27 cellular contexts compared by ENCODE assay signal in genomic region chr2:11568436-11568835, GRCh38. TPM values are rescaled to one million over a fixed set of nuclear protein-coding genes. Genes with fewer than 3 reads are reported as not detected.
A peak's percentile ranks its signal among the peaks of the same experiment; 100 is the strongest.
DNase-seq lines count a peak whose midpoint lies in the region; ATAC-seq, FAIRE-seq and TF ChIP-seq lines count a peak whose summit lies in the region.
"Had no signal": no experiment of that assay in that cellular context is flagged by ENCODE, and none has a peak within 500 bp of the region (broad histone marks: within the 10 kb centered on the region; RNA-seq: fewer than 3 reads in every experiment).

No MANE protein-coding gene starts in this region.

- peaks cover 18% of the 10 kb centered on the region for H3K79me2 ChIP-seq in HepG2 (ENCODE audit: insufficient read depth, low read length)

- TSS peak; percentile 13 for BruUV-seq in HepG2 (replicated peaks; lab: Mats Ljungman, UMichigan)

- no peak overlapping the region for H3K4ac ChIP-seq in neuronal stem cell (ENCODE audit: low read length)

- peaks cover 5% of the 10 kb centered on the region for H3K79me1 ChIP-seq in neuronal stem cell (ENCODE audit: low read depth, low read length)

- H3K4me3 ChIP-seq in HepG2 (replicated peaks in 1 of 3; ENCODE audit: insufficient read depth in 1 of 3, low read depth in 2 of 3, low read length in 3 of 3) (no peak overlapping the region), right lobe of liver (no peak overlapping the region), prostate gland (no peak overlapping the region), neuronal stem cell (ENCODE audit: low read length in 2 of 2) (no peak overlapping the region)
- H3K4me3 ChIP-seq: GM12878, MG63 had no signal

- 94% methylated on average over 10 of the region's 10 CpGs for WGBS in HepG2 (ENCODE audit: low lambda C conversion rate)
- 96% methylated on average over 7 of the region's 10 CpGs for WGBS in right lobe of liver (ENCODE audit: insufficient coverage, low coverage, low lambda C conversion rate, missing lambda C conversion rate)
- 61% methylated on average over 10 of the region's 10 CpGs for WGBS in prostate gland
- WGBS in neuronal stem cell (ENCODE audit: extremely low coverage in 2 of 2, insufficient read length in 2 of 2, insufficient replicate concordance in 1 of 2), 2 donors, result no CpG with 5 or more reads among the region's 10 CpGs

- H2BK12ac ChIP-seq in neuronal stem cell (ENCODE audit: low read length), result no peak overlapping the region

- POLR2A ChIA-PET in HepG2 (lab: Yijun Ruan, JAX), result no interaction called here

- no peak overlapping the region for H3K18ac ChIP-seq in neuronal stem cell (ENCODE audit: low read length)

- no peak overlapping the region for H2BK5ac ChIP-seq in neuronal stem cell (ENCODE audit: low read length)

- peaks cover 65 to 90% of the 10 kb centered on the region in 2 experiments for H3K36me3 ChIP-seq in HepG2 (replicated peaks in 1 of 2; ENCODE audit: control insufficient read depth in 1 of 2, insufficient read depth in 2 of 2, low read length in 2 of 2)
- no peaks in the 10 kb centered on the region for H3K36me3 ChIP-seq in right lobe of liver
- H3K36me3 ChIP-seq in prostate gland, result peaks cover 5 to 6% of the 10 kb centered on the region in 2 donors
- peaks cover 12 to 98% of the 10 kb centered on the region in 2 donors for H3K36me3 ChIP-seq in neuronal stem cell (replicated peaks in 1 of 2; ENCODE audit: control insufficient read depth in 2 of 2, insufficient read depth in 2 of 2, low read length in 2 of 2)
- H3K36me3 ChIP-seq: BE2C had no signal

- FAIRE-seq in HepG2 (lab: Jason Lieb, UNC), result no peak
- FAIRE-seq: A204.1, GM12878, GM19239, RCC 7860 had no signal

- TF ChIP-seq POLR2A in HepG2 (IDR thresholded peaks at IDR 0.05; ENCODE audit: insufficient read depth in 1 of 2, low read depth in 2 of 2, low read length in 2 of 2), result no peak
- TF ChIP-seq POLR2A in right lobe of liver (IDR thresholded peaks at IDR 0.05), result no peak
- TF ChIP-seq POLR2A in prostate gland (IDR thresholded peaks at IDR 0.05), result no peak

- peaks cover 13% of the 10 kb centered on the region; the same call in 1 of the 2 replicates for H4K20me1 ChIP-seq in HepG2 (ENCODE audit: insufficient read depth, low read length)

- no peaks in the 10 kb centered on the region for H3K27me3 ChIP-seq in HepG2 (ENCODE audit: control insufficient read depth in 1 of 2, insufficient read depth in 2 of 2, low read length in 2 of 2)
- H3K27me3 ChIP-seq in right lobe of liver, result no peaks in the 10 kb centered on the region
- no peaks in the 10 kb centered on the region for H3K27me3 ChIP-seq in prostate gland (replicated peaks; ENCODE audit: insufficient read depth)
- no peaks in the 10 kb centered on the region for H3K27me3 ChIP-seq in neuronal stem cell (ENCODE audit: control insufficient read depth in 3 of 3, insufficient read depth in 3 of 3, low read depth in 1 of 3, low read length in 3 of 3)
- H3K27me3 ChIP-seq: BE2C, MG63 had no signal

- no peak overlapping the region for H3K14ac ChIP-seq in neuronal stem cell (ENCODE audit: low read length)

- TF ChIP-seq CTCF in HepG2 (CRISPR knock-in tag; IDR thresholded peaks at IDR 0.05) (no peak), right lobe of liver (IDR thresholded peaks at IDR 0.05) (no peak), prostate gland (IDR thresholded peaks at IDR 0.05) (no peak)

- no peak for ATAC-seq in HepG2
- no peak for ATAC-seq in right lobe of liver
- ATAC-seq in HG03378 (IDR thresholded peaks at IDR 0.05; ENCODE audit: unreplicated experiment), result no peak
- ATAC-seq in GM19467 (IDR thresholded peaks at IDR 0.05; ENCODE audit: unreplicated experiment), result no peak
- ATAC-seq: GM12878, Right ventricle myocardium inferior had no signal

- DNase-seq in HepG2 (ENCODE audit: low spot score) (no peak), right lobe of liver (no peak), left kidney (ENCODE audit: low read depth, low spot score) (peak; percentile 58), prostate gland (ENCODE audit: low spot score) (no peak), HK-2 (ENCODE audit: unreplicated experiment) (no peak), neuronal stem cell (ENCODE audit: low spot score) (no peak)
- DNase-seq: BE2C; CD4-positive, CD25-positive, alpha-beta regulatory T cell; DMS153; GF-D8; H9; IMR-90; Karpas-422; MG63; NCI-H1105; NCI-H1694; NCI-H510A; NCI-H748 treated with DMSO at 0.1 percent for 48 hours; NK-92 treated with Interleukin-12 subunit alpha and Interleukin-12 subunit beta, amount 100 ng/mL, for 24 hours had no signal

- H2BK15ac ChIP-seq in neuronal stem cell (ENCODE audit: low read length), result no peak overlapping the region

- H3K4me2 ChIP-seq in HepG2 (ENCODE audit: low read depth, low read length) (no peak overlapping the region), neuronal stem cell (ENCODE audit: insufficient read depth, low read length, poor library complexity, severe bottlenecking) (no peak overlapping the region)

- H3K4me1 ChIP-seq in HepG2 (ENCODE audit: insufficient read depth, low read length) (no peaks in the 10 kb centered on the region), right lobe of liver (no peaks in the 10 kb centered on the region), prostate gland (replicated peaks) (peaks cover 11% of the 10 kb centered on the region), neuronal stem cell (ENCODE audit: control insufficient read depth in 2 of 2, insufficient read depth in 1 of 2, low read depth in 1 of 2, low read length in 2 of 2) (peaks cover 0 to 5% of the 10 kb centered on the region in 2 donors)
- H3K4me1 ChIP-seq: BE2C had no signal

- H3K27ac ChIP-seq in HepG2 (ENCODE audit: extremely low read length, insufficient read depth, low read length) (no peak overlapping the region), right lobe of liver (no peak overlapping the region), prostate gland (peak overlapping the region; percentile 42 to 63), neuronal stem cell (replicated peaks; ENCODE audit: low read length) (no peak overlapping the region)
- H3K27ac ChIP-seq: HL-60 had no signal

- TF ChIP-seq EP300 in HepG2 (IDR thresholded peaks at IDR 0.05; ENCODE audit: low read depth in 2 of 2, low read length in 2 of 2), result no peak
- no peak for TF ChIP-seq EP300 in HepG2 (CRISPR knock-in tag; IDR thresholded peaks at IDR 0.05; ENCODE audit: borderline replicate concordance)

- TF ChIP-seq RAD21 in HepG2 (CRISPR knock-in tag; IDR thresholded peaks at IDR 0.05), result no peak

- H4K8ac ChIP-seq in neuronal stem cell (ENCODE audit: low read depth, low read length), result no peak overlapping the region

- in situ Hi-C loops in HepG2 (cut with HindIII; ENCODE audit: extremely low pct_ligation_motif_present, low pct_unique_long_range_greater_than_20kb), result no loop called here

- H3K23ac ChIP-seq in neuronal stem cell (ENCODE audit: low read depth, low read length, poor library complexity), result no peak overlapping the region

- H3K9ac ChIP-seq in HepG2 (ENCODE audit: insufficient read depth, low read depth, low read length) (no peak overlapping the region), neuronal stem cell (ENCODE audit: low read depth, low read length, poor library complexity) (no peak overlapping the region)

- H2AFZ ChIP-seq in HepG2 (ENCODE audit: low read length) (no peak overlapping the region), neuronal stem cell (ENCODE audit: low read length) (no peak overlapping the region)

- CTCF ChIA-PET in HepG2 (lab: Yijun Ruan, JAX; ENCODE audit: low intra/inter-chr PET ratio, low total read pairs), result no interaction called here

- H2BK120ac ChIP-seq in neuronal stem cell (ENCODE audit: low read depth, low read length), result no peak overlapping the region

- intact Hi-C loops in HepG2 (cut with micrococcal nuclease; ENCODE audit: unreplicated experiment), result no loop called here
- intact Hi-C loops in right lobe of liver (cut with DNase I), result no loop called here
- intact Hi-C loops in prostate gland (cut with DNase I), result no loop called here

- H3K9me3 ChIP-seq in HepG2 (ENCODE audit: low read length), result no peaks in the 10 kb centered on the region
- no peaks in the 10 kb centered on the region for H3K9me3 ChIP-seq in right lobe of liver
- H3K9me3 ChIP-seq in prostate gland, result no peaks in the 10 kb centered on the region
- H3K9me3 ChIP-seq in neuronal stem cell (replicated peaks in 1 of 2; ENCODE audit: control insufficient read depth in 2 of 2, insufficient read depth in 1 of 2, low read depth in 1 of 2, low read length in 2 of 2), result no peaks in the 10 kb centered on the region
- H3K9me3 ChIP-seq: BE2C, MG63 had no signal

- no peak overlapping the region for H2AK5ac ChIP-seq in neuronal stem cell (ENCODE audit: low read depth, low read length)

- no peak overlapping the region for H4K91ac ChIP-seq in neuronal stem cell (ENCODE audit: low read depth, low read length, poor library complexity)

RNA-seq across cellular contexts. Expression of gene GREB1, which starts 34.6 kb away (rescaled TPM):
- total RNA-seq in HepG2 (2016; rRNA removed; fragmentation: Illumina TruSeq; extraction: Trizol), result 61.2 and 64.2 TPM in 2 replicates
- 22.9 and 28.7 TPM in 2 replicates for total RNA-seq in HepG2 (2016; cell fraction: cytosol; rRNA removed; fragmentation: Illumina TruSeq; extraction: Trizol; ENCODE audit: low read depth)
- total RNA-seq in HepG2 (2016; cell fraction: insoluble cytoplasmic fraction; rRNA removed; fragmentation: Illumina TruSeq; extraction: Trizol), result 62.9 and 63.8 TPM in 2 replicates
- total RNA-seq in HepG2 (2016; cell fraction: membrane; rRNA removed; fragmentation: Illumina TruSeq; extraction: Trizol), result 43.0 and 57.1 TPM in 2 replicates
- 118 and 132 TPM in 2 replicates for total RNA-seq in HepG2 (2016; cell fraction: nucleus; rRNA removed; fragmentation: Illumina TruSeq; extraction: Trizol)
- polyA plus RNA-seq in HepG2 (2011; rRNA removed), result 26.8 and 31.3 TPM in 2 replicates
- 20.4 and 21.0 TPM in 2 replicates for polyA plus RNA-seq in HepG2 (2011; cell fraction: cytosol; rRNA removed)
- polyA plus RNA-seq in HepG2 (2011; cell fraction: nucleus; rRNA removed), result 110 and 130 TPM in 2 replicates
- 47.0 and 84.0 TPM in 2 replicates for polyA plus RNA-seq in HepG2 (2012)
- polyA plus RNA-seq in HepG2 (2016; cell fraction: cytosol; fragmentation: Illumina TruSeq; extraction: Trizol; ENCODE audit: low read depth), result 10.7 and 14.3 TPM in 2 replicates
- 38.8 and 51.0 TPM in 2 replicates for polyA plus RNA-seq in HepG2 (2016; cell fraction: insoluble cytoplasmic fraction; fragmentation: Illumina TruSeq; extraction: Trizol; ENCODE audit: low read depth)
- polyA plus RNA-seq in HepG2 (2016; cell fraction: membrane; fragmentation: Illumina TruSeq; extraction: Trizol; ENCODE audit: low read depth), result 17.8 and 18.3 TPM in 2 replicates
- polyA plus RNA-seq in HepG2 (2016; cell fraction: nucleus; fragmentation: Illumina TruSeq; extraction: Trizol; ENCODE audit: insufficient read depth, low read depth), result 158 and 174 TPM in 2 replicates
- polyA minus RNA-seq in HepG2 (2011; rRNA and poly(A)+ RNA removed; ENCODE audit: low replicate concordance), result 1.5 and 97.9 TPM in 2 replicates
- polyA minus RNA-seq in HepG2 (2011; cell fraction: cytosol; rRNA and poly(A)+ RNA removed), result 60.3 and 64.2 TPM in 2 replicates
- polyA minus RNA-seq in HepG2 (2011; cell fraction: nucleus; rRNA and poly(A)+ RNA removed), result 142 and 160 TPM in 2 replicates
- 10 to 100 TPM in 2 of 6 experiments, 1 to 10 TPM in 4; 1.6 to 19.5 (median 6.5) TPM for total RNA-seq in right lobe of liver
- 100 to 1,000 TPM; 224 to 392 TPM for total RNA-seq in prostate gland
- polyA plus RNA-seq in neuronal stem cell (2013, experiment 1 of 2), result 16.7 TPM
- 16.9 TPM for polyA plus RNA-seq in neuronal stem cell (2013, experiment 2 of 2)
- total RNA-seq: IMR-90 had no signal

Comparison
In these comparisons a context has a peak if more than half of its experiments do, and no peak if none do; other contexts are left out.
1. H3K27ac ChIP-seq: peak in prostate gland (2 of 2); none in HepG2 (single experiment), right lobe of liver (0 of 3) and neuronal stem cell (single experiment).